ENCODE assay signal across 1 cellular context in genomic region chr9:78436873-78437272, GRCh38.
TF ChIP-seq lines count a peak whose summit lies in the region.

No MANE protein-coding gene starts in this region.

TF ChIP-seq in SK-N-SH treated with all-trans-retinoic acid at 6 μM for 48 hours, 23 proteins besides CTCF, POLR2A, EP300 and RAD21 (continued from another document):
- TF ChIP-seq POU6F1 (CRISPR knock-in tag; IDR thresholded peaks at IDR 0.05; ENCODE audit: borderline replicate concordance, low read depth) (no peak), ZFP3 (CRISPR knock-in tag; IDR thresholded peaks at IDR 0.05) (no peak), PPARA (CRISPR knock-in tag; IDR thresholded peaks at IDR 0.05; ENCODE audit: borderline replicate concordance) (no peak), ARNTL (CRISPR knock-in tag; IDR thresholded peaks at IDR 0.05; ENCODE audit: borderline replicate concordance, low read depth) (no peak), PATZ1 (CRISPR knock-in tag; IDR thresholded peaks at IDR 0.05; ENCODE audit: borderline replicate concordance) (no peak), OSR1 (CRISPR knock-in tag; IDR thresholded peaks at IDR 0.05) (no peak), BACH2 (CRISPR knock-in tag; IDR thresholded peaks at IDR 0.05; ENCODE audit: borderline replicate concordance) (no peak)
